Comparison of ENCODE assay signal across 8 cellular contexts in the genomic region with DNA sequence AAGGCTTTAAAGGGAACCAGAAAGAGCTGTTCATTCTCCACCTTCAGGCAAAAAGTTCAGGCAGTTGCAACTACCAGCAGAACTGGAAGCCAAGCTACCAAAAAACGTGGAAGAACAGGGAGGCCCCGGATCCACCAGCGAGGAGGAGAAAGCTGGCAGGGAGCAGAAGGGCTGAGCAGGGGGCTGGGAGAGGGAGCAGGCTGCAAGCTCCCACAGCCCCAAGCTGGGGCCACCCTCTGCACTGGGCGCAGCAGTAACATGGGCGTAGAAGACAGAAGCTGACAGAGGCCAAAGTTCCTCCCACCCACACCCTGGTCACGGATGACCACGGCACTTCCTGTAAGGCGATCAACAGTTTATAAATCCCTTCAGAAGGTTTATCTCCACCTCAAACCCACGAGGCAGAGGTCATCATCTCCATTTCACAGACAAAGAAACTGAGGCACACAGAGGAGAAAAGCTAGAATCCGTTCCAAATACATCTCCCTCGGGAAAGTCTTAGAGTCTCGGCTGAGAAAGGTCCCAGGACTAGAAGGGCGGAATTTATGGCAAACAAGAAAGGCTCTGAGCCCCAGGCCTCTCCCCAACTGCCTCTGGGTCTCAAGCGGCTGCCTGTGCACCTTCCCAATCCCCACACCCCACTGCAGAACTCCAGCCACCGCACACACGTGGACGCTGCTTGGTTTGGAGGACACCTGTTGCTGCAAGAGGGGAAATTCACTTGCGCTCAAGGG. TPM values are rescaled to one million over a fixed set of nuclear protein-coding genes. Genes with fewer than 3 reads are reported as not detected.
DNase-seq lines count a peak whose midpoint lies in the region; ATAC-seq, FAIRE-seq and TF ChIP-seq lines count a peak whose summit lies in the region.

No MANE protein-coding gene starts in this region.

- H3K9me3 ChIP-seq in HUES6 (ENCODE audit: control insufficient read depth, insufficient read depth, low read depth, low read length) = no peaks in the 10 kb centered on the region
- no peaks in the 10 kb centered on the region for H3K9me3 ChIP-seq in lung (ENCODE audit: control insufficient read depth in 2 of 2, insufficient read depth in 1 of 2, low read length in 1 of 2)
- H3K9me3 ChIP-seq in uterus = no peaks in the 10 kb centered on the region

- TF ChIP-seq CTCF in AG09309 (IDR thresholded peaks at IDR 0.05; ENCODE audit: control insufficient read depth, insufficient read depth, low read depth, low read length, missing control alignments) (no peak), lung (IDR thresholded peaks at IDR 0.05; ENCODE audit: control extremely low read depth, extremely low read depth) (no peak), uterus (IDR thresholded peaks at IDR 0.05) (no peak)

- FAIRE-seq in GM19239 (lab: Jason Lieb, UNC) = no peak

- DNase-seq in AG09309 (ENCODE audit: low read depth) (no peak), astrocyte of the hippocampus (ENCODE audit: low read depth, low spot score) (peak; percentile 48), lung (ENCODE audit: low spot score) (peak; percentile 41), uterus (no peak), GM19239 (ENCODE audit: insufficient read length, low spot score) (no peak), NOMO-1 treated with dmso at 0.1 percent for 144 hours (lab: John Stamatoyannopoulos, UW; ENCODE audit: unreplicated experiment) (no peak)

- ATAC-seq in lung (ENCODE audit: insufficient read depth, low FRiP score) (no peak), HG03159 (IDR thresholded peaks at IDR 0.05; ENCODE audit: unreplicated experiment) (no peak)

- H3K4me1 ChIP-seq in HUES6 (ENCODE audit: control insufficient read depth, insufficient read depth, low read length) = peaks cover 42% of the 10 kb centered on the region
- peaks cover 31 to 34% of the 10 kb centered on the region in 2 donors for H3K4me1 ChIP-seq in lung (ENCODE audit: control insufficient read depth in 2 of 2, insufficient read depth in 2 of 2, low read length in 2 of 2)
- H3K4me1 ChIP-seq in uterus = peaks cover 0 to 30% of the 10 kb centered on the region in 2 donors

- H3K27ac ChIP-seq in HUES6 (ENCODE audit: low read depth, low read length) = no peak overlapping the region
- peak overlapping the region; percentile 35 to 74 for H3K27ac ChIP-seq in lung (ENCODE audit: low read depth in 1 of 2, low read length in 1 of 2)
- H3K27ac ChIP-seq in uterus = peak overlapping the region; percentile 33 to 54

- intact Hi-C loops in uterus (cut with DNase I; ENCODE audit: low total_unique reads) = loop anchor here (10.0 kb wide), 1 partner anchor 77 kb away; no protein-coding TSS in a partner anchor

- H3K27me3 ChIP-seq in HUES6 (ENCODE audit: control insufficient read depth, insufficient read depth, low read length) (peaks cover 35% of the 10 kb centered on the region), lung (ENCODE audit: control insufficient read depth, insufficient read depth) (no peaks in the 10 kb centered on the region), uterus (no peaks in the 10 kb centered on the region)

- peak overlapping the region; percentile 51 for H3K9ac ChIP-seq in HUES6 (ENCODE audit: low read length)

- 35 to 50% methylated on average over 18 of the region's 18 CpGs for WGBS in lung, 2 donors

- H3K36me3 ChIP-seq in HUES6 (ENCODE audit: control insufficient read depth, insufficient read depth, low read length) (no peaks in the 10 kb centered on the region), lung (ENCODE audit: control insufficient read depth in 2 of 2, insufficient read depth in 2 of 2, low read length in 2 of 2) (no peaks in the 10 kb centered on the region), uterus (no peaks in the 10 kb centered on the region)

- peak overlapping the region; percentile 36 for H3K4me3 ChIP-seq in AG09309 (ENCODE audit: control insufficient read depth, low read depth, low read length)
- peak overlapping the region; percentile 73 for H3K4me3 ChIP-seq in HUES6 (ENCODE audit: low read depth, low read length)
- H3K4me3 ChIP-seq in lung = peak overlapping the region; percentile 59
- peak overlapping the region; percentile 51 to 66 for H3K4me3 ChIP-seq in uterus

- TF ChIP-seq POLR2A in uterus (IDR thresholded peaks at IDR 0.05) = no peak

RNA-seq across cellular contexts. Expression of a gene that starts 1.8 kb away (rescaled TPM):
- total RNA-seq in lung = 10 to 100 TPM in 1 of 2 donors, 1 to 10 TPM in 1; 2.8 to 19.8 TPM
- polyA plus RNA-seq in lung = 10 to 100 TPM; 16.0 to 19.2 TPM
- 10 to 100 TPM in 2 of 4 donors, 1 to 10 TPM in 1, under 1 TPM in 1; 0.88 to 56.3 (median 13.6) TPM for total RNA-seq in uterus

RNA-seq across cellular contexts. Expression of a gene that starts 42.7 kb away (rescaled TPM):
- total RNA-seq in lung = 1 to 10 TPM; 1.7 to 4.0 TPM
- under 1 TPM; 0.31 to 0.64 TPM for polyA plus RNA-seq in lung
- total RNA-seq in uterus = 1 to 10 TPM in 3 of 4 donors, under 1 TPM in 1; under 0.01 to 8.2 (median 3.0) TPM

Comparison
In these comparisons a context has a peak if more than half of its experiments do, and no peak if none do; other contexts are left out.
1. DNase-seq: peak in astrocyte of the hippocampus (single experiment) and lung (single experiment); none in AG09309 (single experiment), uterus (0 of 2), GM19239 (single experiment) and NOMO-1 treated with dmso at 0.1 percent for 144 hours (single experiment).
2. Peak in every context shown above with its lines, with median percentiles within 50 percentile points of each other: H3K4me3 ChIP-seq.